13 cellular contexts compared by ENCODE assay signal in the genomic region with DNA sequence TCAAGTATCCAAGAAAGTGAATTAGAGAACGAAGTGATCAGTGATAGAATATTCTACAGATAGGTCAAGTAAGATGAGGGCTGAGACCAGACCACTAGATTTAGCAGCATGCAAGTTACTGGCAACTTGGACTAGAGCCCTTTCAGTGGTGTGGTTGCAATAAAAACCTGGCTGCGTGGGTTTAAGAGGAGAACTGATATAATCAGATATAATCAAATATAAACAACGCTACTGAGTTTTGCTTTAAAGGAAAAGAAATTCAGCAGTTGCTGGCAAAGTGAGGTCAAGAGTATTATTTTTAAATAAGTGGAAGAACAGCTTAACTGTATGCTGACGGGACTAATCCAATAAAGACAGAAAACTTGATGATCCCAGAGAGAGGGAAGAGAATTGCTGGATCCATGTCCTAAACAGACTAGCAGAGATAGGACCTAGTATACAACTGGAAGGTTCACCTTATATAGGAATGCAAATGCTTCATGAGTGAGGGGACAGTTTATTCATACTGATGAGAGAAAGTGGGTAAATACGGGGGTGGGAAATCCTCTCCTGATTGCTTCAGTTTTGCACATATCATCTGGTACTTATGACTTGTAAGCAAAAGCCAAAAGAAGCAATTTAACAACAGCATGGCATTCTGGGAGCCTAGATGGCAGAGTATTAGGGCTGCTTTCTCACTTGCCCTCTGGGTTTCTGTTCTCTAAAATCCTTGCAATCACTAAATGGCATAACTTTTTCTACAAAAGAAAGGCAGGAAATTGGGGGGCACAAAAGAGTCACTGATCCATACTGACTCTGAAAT.
DNase-seq lines count a peak whose midpoint lies in the region; ATAC-seq, FAIRE-seq and TF ChIP-seq lines count a peak whose summit lies in the region.
"Had no signal": no experiment of that assay in that cellular context is flagged by ENCODE, and none has a peak within 500 bp of the region (broad histone marks: within the 10 kb centered on the region; RNA-seq: fewer than 3 reads in every experiment).

No MANE protein-coding gene starts in this region.

- no peak for TF ChIP-seq POLR2A in HepG2 (IDR thresholded peaks at IDR 0.05; ENCODE audit: insufficient read depth in 1 of 2, low read depth in 2 of 2, low read length in 2 of 2)

- H3K9me3 ChIP-seq in HUES6 (ENCODE audit: control insufficient read depth, insufficient read depth, low read depth, low read length) (no peaks in the 10 kb centered on the region), hepatocyte (ENCODE audit: low read depth) (no peaks in the 10 kb centered on the region), HepG2 (ENCODE audit: low read length) (no peaks in the 10 kb centered on the region)

- peaks cover 13% of the 10 kb centered on the region for H3K79me2 ChIP-seq in hepatocyte
- peaks cover 2% of the 10 kb centered on the region for H3K79me2 ChIP-seq in HepG2 (ENCODE audit: insufficient read depth, low read length)

- H2AFZ ChIP-seq in hepatocyte (no peak overlapping the region), HepG2 (ENCODE audit: low read length) (no peak overlapping the region)

- H3K27me3 Mint-ChIP-seq in stimulated activated naive B cell treated with anti-CD40 and anti-IgM and Interleukin-4, amounts not matched to agents 10 μg/mL and 1 μg/mL and 100 μg/mL, for 72 hours: no peaks in the 10 kb centered on the region

- H3K27me3 ChIP-seq in HUES6 (ENCODE audit: control insufficient read depth, insufficient read depth, low read length) (no peaks in the 10 kb centered on the region), hepatocyte (no peaks in the 10 kb centered on the region), HepG2 (ENCODE audit: control insufficient read depth in 1 of 2, insufficient read depth in 2 of 2, low read length in 2 of 2) (no peaks in the 10 kb centered on the region)
- H3K27me3 ChIP-seq: brain microvascular endothelial cell had no signal

- 47% methylated on average over 5 of the region's 5 CpGs for WGBS in hepatocyte (ENCODE audit: low lambda C conversion rate, missing lambda C conversion rate)
- 95% methylated on average over 5 of the region's 5 CpGs for WGBS in HepG2 (ENCODE audit: low lambda C conversion rate)

- no peaks in the 10 kb centered on the region for H3K9me3 Mint-ChIP-seq in stimulated activated naive B cell treated with anti-CD40 and anti-IgM and Interleukin-4, amounts not matched to agents 10 μg/mL and 1 μg/mL and 100 μg/mL, for 72 hours
- H3K9me3 Mint-ChIP-seq: IgD-negative memory B cell, memory B cell had no signal

- peak overlapping the region; percentile 9 for H3K4me2 ChIP-seq in hepatocyte
- no peak overlapping the region for H3K4me2 ChIP-seq in HepG2 (ENCODE audit: low read depth, low read length)

- no peaks in the 10 kb centered on the region for H3K9me2 ChIP-seq in hepatocyte (replicated peaks; ENCODE audit: insufficient read depth)

- no peak overlapping the region for H3K4me3 Mint-ChIP-seq in stimulated activated naive B cell treated with anti-CD40 and anti-IgM and Interleukin-4, amounts not matched to agents 10 μg/mL and 1 μg/mL and 100 μg/mL, for 72 hours
- H3K4me3 Mint-ChIP-seq: IgD-negative memory B cell, memory B cell had no signal

- TF ChIP-seq CTCF in hepatocyte (IDR thresholded peaks at IDR 0.05; ENCODE audit: poor library complexity): no peak
- no peak for TF ChIP-seq CTCF in HepG2 (CRISPR knock-in tag; IDR thresholded peaks at IDR 0.05)

- POLR2A ChIA-PET in HepG2 (lab: Yijun Ruan, JAX): no interaction called here

- DNase-seq in hepatocyte (ENCODE audit: low spot score) (no peak), HepG2 (ENCODE audit: low spot score) (no peak), T-helper 9 cell (no peak)
- DNase-seq in stimulated activated naive B cell treated with anti-CD40 and anti-IgM and Interleukin-4, amounts not matched to agents 10 μg/mL and 1 μg/mL and 100 μg/mL, for 72 hours: no peak
- no peak for DNase-seq in stimulated activated CD4-positive, alpha-beta T cell treated with anti-CD3 and anti-CD28 coated beads, Interleukin-12 subunit alpha, Interleukin-12 subunit beta, amount 100 ng/mL, for 4 hours
- DNase-seq: brain microvascular endothelial cell, NCI-H2171 had no signal

- H3K36me3 Mint-ChIP-seq in stimulated activated naive B cell treated with anti-CD40 and anti-IgM and Interleukin-4, amounts not matched to agents 10 μg/mL and 1 μg/mL and 100 μg/mL, for 72 hours: no peaks in the 10 kb centered on the region
- H3K36me3 Mint-ChIP-seq: IgD-negative memory B cell, memory B cell had no signal

- peaks cover 7 to 14% of the 10 kb centered on the region in 2 donors for H3K4me1 Mint-ChIP-seq in stimulated activated naive B cell treated with anti-CD40 and anti-IgM and Interleukin-4, amounts not matched to agents 10 μg/mL and 1 μg/mL and 100 μg/mL, for 72 hours
- H3K4me1 Mint-ChIP-seq: memory B cell had no signal

- ATAC-seq in SK-N-SH treated with all-trans-retinoic acid at 6 μM for 48 hours (peak; percentile 63), HepG2 (no peak), HG02870 (IDR thresholded peaks at IDR 0.05; ENCODE audit: unreplicated experiment) (no peak)
- peak; percentile 41 to 63 for ATAC-seq in stimulated activated naive B cell treated with anti-CD40 and anti-IgM and Interleukin-4, amounts not matched to agents 10 μg/mL and 1 μg/mL and 100 μg/mL, for 72 hours (replicated peaks)

- H3K27ac Mint-ChIP-seq in stimulated activated naive B cell treated with anti-CD40 and anti-IgM and Interleukin-4, amounts not matched to agents 10 μg/mL and 1 μg/mL and 100 μg/mL, for 72 hours: no peak overlapping the region
- H3K27ac Mint-ChIP-seq: IgD-negative memory B cell, memory B cell had no signal

- H3K4me3 ChIP-seq in HUES6 (ENCODE audit: low read depth, low read length) (no peak overlapping the region), hepatocyte (no peak overlapping the region), HepG2 (replicated peaks in 1 of 3; ENCODE audit: insufficient read depth in 1 of 3, low read depth in 2 of 3, low read length in 3 of 3) (no peak overlapping the region)
- H3K4me3 ChIP-seq: skin epidermis had no signal

- TF ChIP-seq EP300 in HepG2 (IDR thresholded peaks at IDR 0.05; ENCODE audit: low read depth in 2 of 2, low read length in 2 of 2) (no peak), HepG2 (CRISPR knock-in tag; IDR thresholded peaks at IDR 0.05; ENCODE audit: borderline replicate concordance) (no peak)

- H3K36me3 ChIP-seq in HUES6 (ENCODE audit: control insufficient read depth, insufficient read depth, low read length) (no peaks in the 10 kb centered on the region), hepatocyte (replicated peaks; ENCODE audit: insufficient read depth, low read depth) (no peaks in the 10 kb centered on the region), HepG2 (replicated peaks in 1 of 2; ENCODE audit: control insufficient read depth in 1 of 2, insufficient read depth in 2 of 2, low read length in 2 of 2) (no peaks in the 10 kb centered on the region)
- H3K36me3 ChIP-seq: brain microvascular endothelial cell had no signal

- in situ Hi-C loops in HepG2 (cut with HindIII; ENCODE audit: extremely low pct_ligation_motif_present, low pct_unique_long_range_greater_than_20kb): no loop called here

- H4K20me1 ChIP-seq in hepatocyte (ENCODE audit: insufficient read depth, poor library complexity, severe bottlenecking) (peaks cover 51% of the 10 kb centered on the region), HepG2 (ENCODE audit: insufficient read depth, low read length) (no peaks in the 10 kb centered on the region)

- 0 out of 2 replicates have a peak overlapping the region, but pooled peaks have one; percentile 12 for H3K27ac ChIP-seq in HUES6 (ENCODE audit: low read depth, low read length)
- peak overlapping the region; percentile 8 for H3K27ac ChIP-seq in hepatocyte
- no peak overlapping the region for H3K27ac ChIP-seq in HepG2 (ENCODE audit: extremely low read length, insufficient read depth, low read length)
- H3K27ac ChIP-seq: brain microvascular endothelial cell had no signal

- H3K4me1 ChIP-seq in HUES6 (ENCODE audit: control insufficient read depth, insufficient read depth, low read length) (peaks cover 25% of the 10 kb centered on the region), hepatocyte (ENCODE audit: insufficient read depth) (peaks cover 19% of the 10 kb centered on the region), HepG2 (ENCODE audit: insufficient read depth, low read length) (no peaks in the 10 kb centered on the region)

- no peak overlapping the region for H3K9ac ChIP-seq in HUES6 (ENCODE audit: low read length)
- H3K9ac ChIP-seq in HepG2 (ENCODE audit: insufficient read depth, low read depth, low read length): no peak overlapping the region

- no peak for FAIRE-seq in HepG2 (lab: Jason Lieb, UNC)

- TF ChIP-seq RAD21 in HepG2 (CRISPR knock-in tag; IDR thresholded peaks at IDR 0.05): no peak

- no TSS peak for BruUV-seq in HepG2 (replicated peaks; lab: Mats Ljungman, UMichigan)

- CTCF ChIA-PET in HepG2 (lab: Yijun Ruan, JAX; ENCODE audit: low intra/inter-chr PET ratio, low total read pairs): no interaction called here

- intact Hi-C loops in HepG2 (cut with micrococcal nuclease; ENCODE audit: unreplicated experiment): no loop called here

TF ChIP-seq in SK-N-SH treated with all-trans-retinoic acid at 6 μM for 48 hours, 23 proteins besides CTCF, POLR2A, EP300 and RAD21:
- TF ChIP-seq ZNF8 (CRISPR knock-in tag; IDR thresholded peaks at IDR 0.05): no peak
- 0 out of 2 replicates have a peak, but pooled peaks have one; percentile 23 for TF ChIP-seq ZNF70 (CRISPR knock-in tag; IDR thresholded peaks at IDR 0.05)
- peak; percentile 22; the same call in 1 of the 2 replicates for TF ChIP-seq TCF4 (CRISPR knock-in tag; IDR thresholded peaks at IDR 0.05; ENCODE audit: borderline replicate concordance)

TF ChIP-seq in HepG2, 621 proteins besides CTCF, POLR2A, EP300 and RAD21 (continues in another document):
- TF ChIP-seq TARDBP (CRISPR knock-in tag; IDR thresholded peaks at IDR 0.05): no peak
- TF ChIP-seq HES4 (CRISPR knock-in tag; IDR thresholded peaks at IDR 0.05; ENCODE audit: borderline replicate concordance): no peak
- TF ChIP-seq NAIF1 (CRISPR knock-in tag; IDR thresholded peaks at IDR 0.05; ENCODE audit: borderline replicate concordance): no peak
- TF ChIP-seq RNF219 (CRISPR knock-in tag; IDR thresholded peaks at IDR 0.05): no peak

Comparison
In these comparisons a context has a peak if more than half of its experiments do, and no peak if none do; other contexts are left out.
1. ATAC-seq: peak in SK-N-SH treated with all-trans-retinoic acid at 6 μM for 48 hours (single experiment) and stimulated activated naive B cell treated with anti-CD40 and anti-IgM and Interleukin-4, amounts not matched to agents 10 μg/mL and 1 μg/mL and 100 μg/mL, for 72 hours (2 of 2); none in HepG2 (single experiment) and HG02870 (single experiment).